In genomic region chr19:29475469-29475868, GRCh38 we compare ENCODE assay signal across 1 cellular context.
TF ChIP-seq lines count a peak whose summit lies in the region.

No MANE protein-coding gene starts in this region.

TF ChIP-seq in K562, 482 proteins besides CTCF, POLR2A, EP300 and RAD21 (continued from another document):
- TF ChIP-seq HINFP (tag; conservative IDR thresholded peaks at IDR 0.05; ENCODE audit: low read depth) (no peak), ZNF133 (CRISPR knock-in tag; IDR thresholded peaks at IDR 0.05) (no peak), NR2C1 (IDR thresholded peaks at IDR 0.05) (no peak), NR2C1 (tag; IDR thresholded peaks at IDR 0.05) (no peak), TAL1 (IDR thresholded peaks at IDR 0.05) (peak; percentile 56; the same call in 1 of the 2 replicates), ID3 (CRISPR knock-in tag; IDR thresholded peaks at IDR 0.05) (no peak), ID3 (tag; IDR thresholded peaks at IDR 0.05) (no peak), KLF16 (IDR thresholded peaks at IDR 0.05) (0 out of 2 replicates have a peak, but pooled peaks have one; percentile 19), NRF1 (conservative IDR thresholded peaks at IDR 0.05 in 1 of 2, IDR thresholded peaks at IDR 0.05 in 1 of 2) (no peak), NFIC (IDR thresholded peaks at IDR 0.05) (peak; percentile 37), NCOR1 (IDR thresholded peaks at IDR 0.05) (peak; percentile 42), ZNF668 (CRISPR knock-in tag; IDR thresholded peaks at IDR 0.05) (no peak), LARP7 (IDR thresholded peaks at IDR 0.05) (no peak), TCF3 (CRISPR knock-in tag; IDR thresholded peaks at IDR 0.05) (peak; percentile 59), RBFOX2 (IDR thresholded peaks at IDR 0.05; ENCODE audit: low read depth, low read length) (no peak), ZNF431 (CRISPR knock-in tag; IDR thresholded peaks at IDR 0.05) (no peak), MTA3 (IDR thresholded peaks at IDR 0.05; ENCODE audit: borderline replicate concordance) (no peak), RNF2 (IDR thresholded peaks at IDR 0.05) (no peak), TFAP4 (CRISPR knock-in tag; IDR thresholded peaks at IDR 0.05; ENCODE audit: borderline replicate concordance) (no peak), GABPA (tag; conservative IDR thresholded peaks at IDR 0.05; ENCODE audit: low read depth) (no peak), BCOR (IDR thresholded peaks at IDR 0.05) (no peak), SMARCA4 (IDR thresholded peaks at IDR 0.05) (no peak), PHF20 (IDR thresholded peaks at IDR 0.05; ENCODE audit: partially characterized antibody) (no peak), SMAD2 (IDR thresholded peaks at IDR 0.05; ENCODE audit: low read depth, low read length) (no peak), RUNX1 (IDR thresholded peaks at IDR 0.05; ENCODE audit: low read depth) (no peak), ETV5 (CRISPR knock-in tag; IDR thresholded peaks at IDR 0.05; ENCODE audit: low read depth) (no peak), ZNF507 (tag; conservative IDR thresholded peaks at IDR 0.05) (no peak), FOXP4 (CRISPR knock-in tag; IDR thresholded peaks at IDR 0.05; ENCODE audit: borderline replicate concordance) (no peak), RFX1 (IDR thresholded peaks at IDR 0.05) (no peak), NUFIP1 (IDR thresholded peaks at IDR 0.05; ENCODE audit: partially characterized antibody) (no peak), ZBTB1 (CRISPR knock-in tag; IDR thresholded peaks at IDR 0.05; ENCODE audit: borderline replicate concordance, low read depth) (no peak), SNRNP70 (optimal IDR thresholded peaks at IDR 0.05; ENCODE audit: low read depth, low read length) (no peak), DEAF1 (CRISPR knock-in tag; IDR thresholded peaks at IDR 0.05) (no peak), TEAD4 (IDR thresholded peaks at IDR 0.05; ENCODE audit: low read length) (peak; percentile 60; the same call in 1 of the 2 replicates), TEAD4 (CRISPR knock-in tag; IDR thresholded peaks at IDR 0.05; ENCODE audit: borderline replicate concordance) (no peak), KDM1A (IDR thresholded peaks at IDR 0.05) (peak; percentile 80 to 81), ZC3H8 (IDR thresholded peaks at IDR 0.05) (no peak), E2F3 (CRISPR knock-in tag; IDR thresholded peaks at IDR 0.05) (no peak), RFX5 (IDR thresholded peaks at IDR 0.05; ENCODE audit: low read depth, low read length) (no peak), CBFA2T3 (IDR thresholded peaks at IDR 0.05) (peak; percentile 86), CBFA2T2 (conservative IDR thresholded peaks at IDR 0.05) (peak; percentile 81), CREB1 (IDR thresholded peaks at IDR 0.05) (no peak), CREB1 (CRISPR knock-in tag; IDR thresholded peaks at IDR 0.05) (no peak), NCOA6 (IDR thresholded peaks at IDR 0.05) (no peak), HLTF (IDR thresholded peaks at IDR 0.05) (no peak), ZNF79 (CRISPR knock-in tag; IDR thresholded peaks at IDR 0.05; ENCODE audit: low read depth) (no peak), MAFF (IDR thresholded peaks at IDR 0.05; ENCODE audit: low read length) (no peak), SP1 (CRISPR knock-in tag; IDR thresholded peaks at IDR 0.05) (no peak), ZNF583 (CRISPR knock-in tag; IDR thresholded peaks at IDR 0.05) (no peak), NR3C1 (CRISPR knock-in tag; IDR thresholded peaks at IDR 0.05) (no peak), GTF2A2 (tag; IDR thresholded peaks at IDR 0.05) (no peak), DPF2 (IDR thresholded peaks at IDR 0.05) (no peak), HOMEZ (CRISPR knock-in tag; IDR thresholded peaks at IDR 0.05) (no peak), E2F5 (CRISPR knock-in tag; IDR thresholded peaks at IDR 0.05) (no peak), ZNF655 (CRISPR knock-in tag; IDR thresholded peaks at IDR 0.05) (no peak), HEY1 (CRISPR knock-in tag; IDR thresholded peaks at IDR 0.05; ENCODE audit: borderline replicate concordance) (no peak), GMEB1 (CRISPR knock-in tag; IDR thresholded peaks at IDR 0.05) (no peak), MLLT1 (IDR thresholded peaks at IDR 0.05) (no peak), XRCC4 (IDR thresholded peaks at IDR 0.05; ENCODE audit: extremely low read depth, insufficient read depth, insufficient read length) (no peak), STAT5A (IDR thresholded peaks at IDR 0.05; ENCODE audit: borderline replicate concordance, low read length) (peak; percentile 13; the same call in 1 of the 2 replicates), MCM5 (IDR thresholded peaks at IDR 0.05; ENCODE audit: low read depth) (no peak), CBX5 (IDR thresholded peaks at IDR 0.05; ENCODE audit: borderline replicate concordance, low read depth) (no peak)
